ENCODE assay signal across 23 cellular contexts in genomic region chr2:75210409-75210808, GRCh38. TPM values are rescaled to one million over a fixed set of nuclear protein-coding genes. Genes with fewer than 3 reads are reported as not detected.
DNase-seq lines count a peak whose midpoint lies in the region; ATAC-seq and TF ChIP-seq lines count a peak whose summit lies in the region.
"Had no signal": no experiment of that assay in that cellular context is flagged by ENCODE, and none has a peak within 500 bp of the region (broad histone marks: within the 10 kb centered on the region; RNA-seq: fewer than 3 reads in every experiment).

No MANE protein-coding gene starts in this region.

- H3K27me3 ChIP-seq in DND-41 (ENCODE audit: insufficient read depth, low read length, poor library complexity) (no peaks in the 10 kb centered on the region), neuronal stem cell (ENCODE audit: control insufficient read depth in 3 of 3, insufficient read depth in 3 of 3, low read depth in 1 of 3, low read length in 3 of 3) (no peaks in the 10 kb centered on the region)
- H3K27me3 ChIP-seq: BLaER1 treated with 17β-estradiol and CSF1 and Interleukin-3, amounts not matched to agents 10 nM and 100 nM had no signal

- H3K4me2 ChIP-seq in DND-41 (ENCODE audit: insufficient read depth, low read length) (no peak overlapping the region), neuronal stem cell (ENCODE audit: insufficient read depth, low read length, poor library complexity, severe bottlenecking) (no peak overlapping the region)
- H3K4me2 ChIP-seq: A549; BLaER1 treated with 17β-estradiol and CSF1 and Interleukin-3, amounts not matched to agents 10 nM and 100 nM had no signal

- no CpG with 5 or more reads among the region's 3 CpGs for WGBS in neuronal stem cell (ENCODE audit: extremely low coverage in 2 of 2, insufficient read length in 2 of 2, insufficient replicate concordance in 1 of 2), 2 donors

- no peak overlapping the region for H3K4me3 ChIP-seq in DND-41 (ENCODE audit: low read depth in 1 of 2, low read length in 2 of 2)
- no peak overlapping the region for H3K4me3 ChIP-seq in neuronal stem cell (ENCODE audit: low read length in 2 of 2)
- H3K4me3 ChIP-seq: A549; BLaER1 treated with 17β-estradiol and CSF1 and Interleukin-3, amounts not matched to agents 10 nM and 100 nM; GM12878 had no signal

- H3K14ac ChIP-seq in neuronal stem cell (ENCODE audit: low read length): no peak overlapping the region

- H2AFZ ChIP-seq in DND-41 (ENCODE audit: low read depth, low read length): no peak overlapping the region
- no peak overlapping the region for H2AFZ ChIP-seq in neuronal stem cell (ENCODE audit: low read length)

- H3K9ac ChIP-seq in DND-41 (ENCODE audit: low read depth, low read length) (no peak overlapping the region), neuronal stem cell (ENCODE audit: low read depth, low read length, poor library complexity) (no peak overlapping the region)
- H3K9ac ChIP-seq: BLaER1 treated with 17β-estradiol and CSF1 and Interleukin-3, amounts not matched to agents 10 nM and 100 nM had no signal

- no peaks in the 10 kb centered on the region for H4K20me1 ChIP-seq in DND-41 (ENCODE audit: insufficient read depth, low read length)
- H4K20me1 ChIP-seq: BLaER1 treated with 17β-estradiol and CSF1 and Interleukin-3, amounts not matched to agents 10 nM and 100 nM had no signal

- H3K18ac ChIP-seq in neuronal stem cell (ENCODE audit: low read length): no peak overlapping the region

- peak overlapping the region; percentile 17 for H3K27ac Mint-ChIP-seq in T-helper 17 cell
- H3K27ac Mint-ChIP-seq: B cell; CD4-positive, alpha-beta T cell; CD8-positive, alpha-beta T cell had no signal

- no peak overlapping the region for H3K4ac ChIP-seq in neuronal stem cell (ENCODE audit: low read length)

- H3K79me2 ChIP-seq in DND-41 (ENCODE audit: insufficient read depth, low read length): no peaks in the 10 kb centered on the region

- no peak overlapping the region for H2AK5ac ChIP-seq in neuronal stem cell (ENCODE audit: low read depth, low read length)

- H3K36me3 ChIP-seq in DND-41 (ENCODE audit: insufficient read depth, low read length): no peaks in the 10 kb centered on the region
- H3K36me3 ChIP-seq in neuronal stem cell (replicated peaks in 1 of 2; ENCODE audit: control insufficient read depth in 2 of 2, insufficient read depth in 2 of 2, low read length in 2 of 2): no peaks in the 10 kb centered on the region
- H3K36me3 ChIP-seq: BLaER1 treated with 17β-estradiol and CSF1 and Interleukin-3, amounts not matched to agents 10 nM and 100 nM had no signal

- H2BK120ac ChIP-seq in neuronal stem cell (ENCODE audit: low read depth, low read length): peak overlapping the region; percentile 83

- no peak overlapping the region for H2BK15ac ChIP-seq in neuronal stem cell (ENCODE audit: low read length)

- no peaks in the 10 kb centered on the region for H3K79me1 ChIP-seq in neuronal stem cell (ENCODE audit: low read depth, low read length)

- H3K27ac ChIP-seq in DND-41 (ENCODE audit: low read length) (peak overlapping the region; percentile 76), neuronal stem cell (replicated peaks; ENCODE audit: low read length) (no peak overlapping the region)
- H3K27ac ChIP-seq: 22Rv1; A549; BLaER1 treated with 17β-estradiol and CSF1 and Interleukin-3, amounts not matched to agents 10 nM and 100 nM; C4-2B had no signal

- TF ChIP-seq CTCF in DND-41 (IDR thresholded peaks at IDR 0.05; ENCODE audit: borderline replicate concordance, extremely low read depth, low read length, poor library complexity, severe bottlenecking): no peak

- H3K23ac ChIP-seq in neuronal stem cell (ENCODE audit: low read depth, low read length, poor library complexity): no peak overlapping the region

- ATAC-seq in DND-41 (ENCODE audit: insufficient read depth, low read depth) (no peak), T-helper 17 cell (no peak), Right ventricle myocardium inferior (no peak)
- ATAC-seq: A549; CD8-positive, alpha-beta T cell; GM12878 had no signal

- H3K9me3 ChIP-seq in DND-41 (ENCODE audit: insufficient read depth, low read length, severe bottlenecking) (no peaks in the 10 kb centered on the region), T-helper 17 cell (ENCODE audit: control insufficient read depth, low read length, poor library complexity, severe bottlenecking) (no peaks in the 10 kb centered on the region), neuronal stem cell (replicated peaks in 1 of 2; ENCODE audit: control insufficient read depth in 2 of 2, insufficient read depth in 1 of 2, low read depth in 1 of 2, low read length in 2 of 2) (no peaks in the 10 kb centered on the region)
- H3K9me3 ChIP-seq: A549, Caco-2 had no signal

- peaks cover 27% of the 10 kb centered on the region for H3K27me3 Mint-ChIP-seq in T-helper 17 cell

- peaks cover 30% of the 10 kb centered on the region for H3K4me1 ChIP-seq in DND-41 (ENCODE audit: insufficient read depth, low read length)
- no peaks in the 10 kb centered on the region for H3K4me1 ChIP-seq in neuronal stem cell (ENCODE audit: control insufficient read depth in 2 of 2, insufficient read depth in 1 of 2, low read depth in 1 of 2, low read length in 2 of 2)
- H3K4me1 ChIP-seq: A549, Caco-2 had no signal

- no peak overlapping the region for H3K4me3 Mint-ChIP-seq in T-helper 17 cell
- H3K4me3 Mint-ChIP-seq: B cell; CD4-positive, alpha-beta T cell; CD8-positive, alpha-beta T cell had no signal

- peaks cover 4% of the 10 kb centered on the region for H3K4me1 Mint-ChIP-seq in T-helper 17 cell

- H4K91ac ChIP-seq in neuronal stem cell (ENCODE audit: low read depth, low read length, poor library complexity): no peak overlapping the region

- no peak overlapping the region for H2BK5ac ChIP-seq in neuronal stem cell (ENCODE audit: low read length)

- DNase-seq in DND-41: no peak
- DNase-seq in T-helper 17 cell: no peak
- DNase-seq in neuronal stem cell (ENCODE audit: low spot score): no peak
- no peak for DNase-seq in NCI-H146 treated with DMSO at 0.1 percent for 48 hours (lab: John Stamatoyannopoulos, UW; ENCODE audit: unreplicated experiment)
- DNase-seq in Right ventricle myocardium inferior (ENCODE audit: missing footprints): no peak
- no peak for DNase-seq in posterior cingulate gyrus
- DNase-seq: AML-193; Caco-2; Calu3; CD4-positive, alpha-beta T cell; CD8-positive, alpha-beta T cell; DMS79 treated with DMSO at 0.1 percent for 48 hours; EL; GDM1 had no signal

- no peak overlapping the region for H2BK12ac ChIP-seq in neuronal stem cell (ENCODE audit: low read length)

- peaks cover 5% of the 10 kb centered on the region for H3K36me3 Mint-ChIP-seq in T-helper 17 cell (ENCODE audit: low read depth)
- H3K36me3 Mint-ChIP-seq: CD8-positive, alpha-beta T cell had no signal

- H4K8ac ChIP-seq in neuronal stem cell (ENCODE audit: low read depth, low read length): no peak overlapping the region

- intact Hi-C loops in Right ventricle myocardium inferior (cut with DNase I): no loop called here
- intact Hi-C loops in posterior cingulate gyrus (cut with DNase I): no loop called here

RNA-seq across cellular contexts. Expression of gene TACR1, which starts 11.1 kb away (rescaled TPM):
- total RNA-seq in T-helper 17 cell (not detected), Right ventricle myocardium inferior (not detected)
- polyA plus RNA-seq in neuronal stem cell (2013, experiment 1 of 2): not detected
- not detected for polyA plus RNA-seq in neuronal stem cell (2013, experiment 2 of 2)
- total RNA-seq: A172, Calu3, Daoy, G401 had no signal
